Comparison of ENCODE assay signal across 24 cellular contexts in the genomic region with DNA sequence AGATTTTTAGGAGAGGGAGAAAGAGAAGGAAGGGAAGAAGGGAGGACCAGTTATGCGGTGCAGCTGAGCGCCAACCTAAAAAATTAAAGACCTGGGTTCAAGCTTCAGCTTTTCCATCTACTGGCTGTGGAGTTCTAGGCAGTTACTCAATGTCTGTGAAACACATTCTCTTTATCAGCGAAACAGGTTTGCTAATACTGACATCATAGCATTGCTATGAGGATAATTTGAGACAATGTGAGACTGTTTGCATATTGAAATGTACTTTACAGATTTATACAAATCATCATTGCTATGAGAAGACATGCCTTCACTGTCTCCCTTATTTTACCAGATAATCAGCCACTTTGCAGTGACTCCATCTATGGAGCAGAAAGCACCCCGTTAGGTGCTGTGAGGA.
"Had no signal": no experiment of that assay in that cellular context is flagged by ENCODE, and none has a peak within 500 bp of the region (broad histone marks: within the 10 kb centered on the region; RNA-seq: fewer than 3 reads in every experiment).

No MANE protein-coding gene starts in this region.

- H3K9me3 ChIP-seq: left lung, lower lobe of right lung, neutrophil had no signal

- H3K4me3 ChIP-seq: cardiac muscle cell, left lung, lower lobe of right lung had no signal

- H3K36me3 ChIP-seq: cardiac muscle cell, left lung, lower lobe of right lung, neutrophil had no signal

- H3K4me1 ChIP-seq: lower lobe of right lung had no signal

- ATAC-seq: activated CD8-positive, alpha-beta memory T cell treated with anti-CD3 and anti-CD28 coated beads, Interleukin-2, amount 10 ng/mL, durations not matched to agents 7 days and 5 days; activated CD8-positive, alpha-beta T cell treated with anti-CD3 and anti-CD28 coated beads for 36 hours; activated naive CD8-positive, alpha-beta T cell treated with anti-CD3 and anti-CD28 coated beads, Interleukin-2, amount 50 U/mL, for 24 hours; effector memory CD8-positive, alpha-beta T cell; esophagus mucosa; left lung; lower lobe of right lung; sciatic nerve; stimulated activated effector memory CD8-positive, alpha-beta T cell treated with anti-CD3 and anti-CD28 coated beads, Interleukin-12 subunit alpha, Interleukin-12 subunit beta, amount 100 ng/mL, for 72 hours; stimulated activated naive CD8-positive, alpha-beta T cell treated with anti-CD3 and anti-CD28 coated beads, Interleukin-15, amount 100 ng/mL, for 72 hours; T-helper 17 cell; WTC11 had no signal

- H3K27ac ChIP-seq: cardiac muscle cell, left lung, lower lobe of right lung had no signal

- H3K27me3 ChIP-seq: cardiac muscle cell, left lung, neutrophil had no signal

- DNase-seq: activated CD4-positive, alpha-beta T cell treated with anti-CD3 and anti-CD28 coated beads for 1 hour; activated CD4-positive, alpha-beta T cell treated with anti-CD3 and anti-CD28 coated beads, Interleukin-2, amount 10 ng/mL, durations not matched to agents 7 days and 5 days; activated CD8-positive, alpha-beta memory T cell treated with anti-CD3 and anti-CD28 coated beads, Interleukin-2, amount 10 ng/mL, durations not matched to agents 7 days and 5 days; activated CD8-positive, alpha-beta T cell treated with anti-CD3 and anti-CD28 coated beads for 36 hours; activated naive CD8-positive, alpha-beta T cell treated with anti-CD3 and anti-CD28 coated beads, Interleukin-2, amount 50 U/mL, for 24 hours; activated T-cell treated with anti-CD3 and anti-CD28 coated beads, Interleukin-2, amount 50 U/mL, for 48 hours; cortex of kidney; effector memory CD8-positive, alpha-beta T cell; foreskin melanocyte; left lung; lower lobe of right lung; small intestine; stimulated activated CD4-positive, alpha-beta T cell treated with anti-CD3 and anti-CD28 coated beads, Interleukin-4, amount 100 ng/mL, for 24 hours; stimulated activated naive CD8-positive, alpha-beta T cell treated with anti-CD3 and anti-CD28 coated beads, Interleukin-15, amount 100 ng/mL, for 72 hours; substantia nigra; SW 1271; T-helper 17 cell; T1000 had no signal
